In genomic region chr3:114402852-114403251, GRCh38 we compare ENCODE assay signal across 7 cellular contexts.
"Had no signal": no experiment of that assay in that cellular context is flagged by ENCODE, and none has a peak within 500 bp of the region (broad histone marks: within the 10 kb centered on the region; RNA-seq: fewer than 3 reads in every experiment).

No MANE protein-coding gene starts in this region.

- DNase-seq: H9, HCEC 1CT, IMR-90 had no signal

- H3K27ac Mint-ChIP-seq: GM23338, H9 had no signal

- H3K4me3 Mint-ChIP-seq: GM23338, H9 had no signal

- H3K9me3 Mint-ChIP-seq: GM23338, H9 had no signal

- FAIRE-seq: H1, H54, HTR-8/SVneo had no signal

- H3K4me3 ChIP-seq: GM23338 had no signal

- ATAC-seq: GM23338 had no signal
